ENCODE assay signal across 18 cellular contexts in genomic region chr9:136513191-136513590, GRCh38. TPM values are rescaled to one million over a fixed set of nuclear protein-coding genes. Genes with fewer than 3 reads are reported as not detected.
DNase-seq lines count a peak whose midpoint lies in the region; ATAC-seq, FAIRE-seq and TF ChIP-seq lines count a peak whose summit lies in the region.
"Had no signal": no experiment of that assay in that cellular context is flagged by ENCODE, and none has a peak within 500 bp of the region (broad histone marks: within the 10 kb centered on the region; RNA-seq: fewer than 3 reads in every experiment).

No MANE protein-coding gene starts in this region.

- peaks cover 7% of the 10 kb centered on the region; the same call in 1 of the 2 replicates for H3K36me3 ChIP-seq in GM23338 (ENCODE audit: insufficient read depth)
- peaks cover 74 to 100% (median 100%) of the 10 kb centered on the region in 4 donors for H3K36me3 ChIP-seq in stomach

- H3K27ac Mint-ChIP-seq in GM23338: no peak overlapping the region
- H3K27ac Mint-ChIP-seq: B cell, HFFc6 had no signal

- CTCF ChIA-PET in RWPE1 (lab: Yijun Ruan, JAX): interaction anchor here (0.7 to 1.1 kb wide), 4 partner anchors 11 to 153 kb away, joined by 3 to 5 read pairs (median 4); no protein-coding TSS in a partner anchor

- no peaks in the 10 kb centered on the region; the same call in 1 of the 2 replicates for H4K20me1 ChIP-seq in GM23338 (replicated peaks; ENCODE audit: insufficient read depth)

- intact Hi-C loops in stomach (cut with DNase I; ENCODE audit: low total_unique reads): no loop called here

- no peaks in the 10 kb centered on the region for H3K9me3 Mint-ChIP-seq in GM23338
- H3K9me3 Mint-ChIP-seq: CD4-positive, alpha-beta memory T cell; HFFc6 had no signal

- no peaks in the 10 kb centered on the region for H3K79me2 ChIP-seq in GM23338 (replicated peaks; ENCODE audit: insufficient read depth)

- H3F3A ChIP-seq in GM23338 (replicated peaks; ENCODE audit: low read depth): 0 out of 2 replicates have a peak, but pooled peaks cover 2% of the 10 kb centered on the region

- H3K27me3 ChIP-seq in GM23338 (ENCODE audit: insufficient read depth): no peaks in the 10 kb centered on the region
- H3K27me3 ChIP-seq in foreskin keratinocyte: no peaks in the 10 kb centered on the region
- no peaks in the 10 kb centered on the region for H3K27me3 ChIP-seq in stomach
- H3K27me3 ChIP-seq: MG63, SJSA1 had no signal

- no peak overlapping the region for H3K4me3 Mint-ChIP-seq in GM23338
- H3K4me3 Mint-ChIP-seq: B cell; CD4-positive, alpha-beta memory T cell; HFFc6 had no signal

- no peak overlapping the region for H3K4me2 ChIP-seq in GM23338

- H3K27ac ChIP-seq in GM23338 (ENCODE audit: low read depth) (no peak overlapping the region), RWPE1 (peak overlapping the region; percentile 40), foreskin keratinocyte (no peak overlapping the region), stomach (peak overlapping the region in 3 of 5 donors; percentile 68 to 73 (median 70))
- H3K27ac ChIP-seq: SJSA1 had no signal

- peaks cover 5% of the 10 kb centered on the region for H3K27me3 Mint-ChIP-seq in GM23338 (ENCODE audit: insufficient read depth, low read depth, poor library complexity)
- H3K27me3 Mint-ChIP-seq: B cell; CD4-positive, alpha-beta memory T cell had no signal

- no peaks in the 10 kb centered on the region for H3K4me1 Mint-ChIP-seq in GM23338
- H3K4me1 Mint-ChIP-seq: B cell; CD4-positive, alpha-beta memory T cell had no signal

- H2AFZ ChIP-seq in GM23338: no peak overlapping the region

- H3K9me2 ChIP-seq in GM23338 (ENCODE audit: insufficient read depth): no peaks in the 10 kb centered on the region

- no peak for TF ChIP-seq POLR2A in stomach (IDR thresholded peaks at IDR 0.05)

- no peaks in the 10 kb centered on the region for H3K9me3 ChIP-seq in stomach
- H3K9me3 ChIP-seq: MG63, SJSA1 had no signal

- no peaks in the 10 kb centered on the region for H3K4me1 ChIP-seq in GM23338 (ENCODE audit: insufficient read depth)
- H3K4me1 ChIP-seq in foreskin keratinocyte: no peaks in the 10 kb centered on the region
- H3K4me1 ChIP-seq in stomach: peaks cover 0 to 6% (median 0%) of the 10 kb centered on the region in 4 donors
- H3K4me1 ChIP-seq: SJSA1 had no signal

- POLR2A ChIA-PET in RWPE1 (lab: Yijun Ruan, JAX; ENCODE audit: low non-redundant PET): no interaction called here

- no peak for FAIRE-seq in urothelium cell line (lab: Jason Lieb, UNC)
- FAIRE-seq: G401.6, GM12891 had no signal

- H3K36me3 Mint-ChIP-seq in GM23338 (ENCODE audit: low read depth): peaks cover 33% of the 10 kb centered on the region

- no peak for TF ChIP-seq EP300 in stomach (IDR thresholded peaks at IDR 0.05)

- TF ChIP-seq CTCF in GM23338 (conservative IDR thresholded peaks at IDR 0.05; ENCODE audit: low read depth in 2 of 2) (no peak), RWPE1 (conservative IDR thresholded peaks at IDR 0.05; ENCODE audit: low read depth) (no peak), foreskin keratinocyte (conservative IDR thresholded peaks at IDR 0.05) (no peak), stomach (IDR thresholded peaks at IDR 0.05) (no peak)

- 94 to 97% (median 95%) methylated on average over 5 to 16 of the region's 16 CpGs for WGBS in stomach, 5 donors

- ATAC-seq in GM23338 (peak; percentile 12), foreskin keratinocyte (peak; percentile 3), HG03045 (IDR thresholded peaks at IDR 0.05; ENCODE audit: unreplicated experiment) (no peak)

- DNase-seq in GM23338 (ENCODE audit: low spot score): no peak
- DNase-seq in RWPE1 (ENCODE audit: low spot score): no peak
- no peak for DNase-seq in foreskin keratinocyte
- no peak for DNase-seq in stomach
- DNase-seq in urothelium cell line (ENCODE audit: low spot score): no peak
- DNase-seq in NCI-H1930 (lab: John Stamatoyannopoulos, UW): no peak
- no peak for DNase-seq in OCI-M2 (lab: John Stamatoyannopoulos, UW; ENCODE audit: unreplicated experiment)
- DNase-seq: DMS79, HFFc6, MG63, NCI-H1105, NCI-H187 had no signal

- H3K4me3 ChIP-seq in GM23338 (no peak overlapping the region), stomach (no peak overlapping the region)
- H3K4me3 ChIP-seq: MG63, SJSA1 had no signal

TF ChIP-seq in GM23338, 12 proteins besides CTCF, POLR2A, EP300 and RAD21 (continues in another document):
- no peak for TF ChIP-seq STAT1 (IDR thresholded peaks at IDR 0.05; ENCODE audit: unreplicated experiment)
- TF ChIP-seq ZNF462 (CRISPR knock-in tag; IDR thresholded peaks at IDR 0.05): no peak
- TF ChIP-seq POLR2AphosphoS5 (IDR thresholded peaks at IDR 0.05; ENCODE audit: low read depth): no peak
- no peak for TF ChIP-seq NANOG (IDR thresholded peaks at IDR 0.05; ENCODE audit: borderline replicate concordance)
- TF ChIP-seq ZNF331 (CRISPR knock-in tag; IDR thresholded peaks at IDR 0.05; ENCODE audit: low read depth): no peak
- no peak for TF ChIP-seq EZH2 (IDR thresholded peaks at IDR 0.05; ENCODE audit: low read depth, unreplicated experiment)

RNA-seq across cellular contexts. Expression of gene SEC16A, which starts 30.4 kb away (rescaled TPM):
- total RNA-seq in GM23338 (2014; rRNA removed; shearing (Covaris generic)): 54.3 and 59.2 TPM in 2 replicates
- polyA plus RNA-seq in GM23338 (2016; fragmentation: Nextera tagmentation; extraction: Ambion mirVana) (34.0 and 35.7 TPM in 2 replicates), foreskin keratinocyte (45.8 and 47.7 TPM in 2 replicates), stomach (10 to 100 TPM; 29.9 to 44.2 (median 32.2) TPM)
- total RNA-seq in foreskin keratinocyte (61.8 and 68.9 TPM in 2 replicates), stomach (100 to 1,000 TPM in 1 of 5 donors, 10 to 100 TPM in 4; 14.6 to 105 (median 60.3) TPM)

RNA-seq across cellular contexts. Expression of gene NOTCH1, which starts 32.7 kb away (rescaled TPM):
- 78.7 and 97.2 TPM in 2 replicates for total RNA-seq in GM23338 (2014; rRNA removed; shearing (Covaris generic))
- 9.9 and 10.3 TPM in 2 replicates for polyA plus RNA-seq in GM23338 (2016; fragmentation: Nextera tagmentation; extraction: Ambion mirVana)
- 41.9 and 49.8 TPM in 2 replicates for total RNA-seq in foreskin keratinocyte
- polyA plus RNA-seq in foreskin keratinocyte: 8.3 and 11.7 TPM in 2 replicates
- 100 to 1,000 TPM in 1 of 5 donors, 10 to 100 TPM in 4; 18.4 to 338 (median 62.5) TPM for total RNA-seq in stomach
- polyA plus RNA-seq in stomach: 1 to 10 TPM; 1.4 to 7.9 (median 2.3) TPM

Comparison
In these comparisons a context has a peak if more than half of its experiments do, and no peak if none do; other contexts are left out.
1. H3K27ac ChIP-seq: peak in RWPE1 (single experiment) and stomach (3 of 5); none in GM23338 (single experiment) and foreskin keratinocyte (single experiment).